Comparison of ENCODE assay signal across 18 cellular contexts in genomic region chr9:135813671-135814290, GRCh38.
DNase-seq lines count a peak whose midpoint lies in the region; ATAC-seq and TF ChIP-seq lines count a peak whose summit lies in the region.
"Had no signal": no experiment of that assay in that cellular context is flagged by ENCODE, and none has a peak within 500 bp of the region (broad histone marks: within the 10 kb centered on the region; RNA-seq: fewer than 3 reads in every experiment).

No MANE protein-coding gene starts in this region.

- DNase-seq in activated CD8-positive, alpha-beta T cell treated with anti-CD3 and anti-CD28 coated beads, Interleukin-2, amount 10 ng/mL, durations not matched to agents 7 days and 5 days = no peak
- DNase-seq in activated CD8-positive, alpha-beta T cell treated with anti-CD3 and anti-CD28 coated beads for 36 hours = no peak
- DNase-seq in cardiac septum (ENCODE audit: low spot score) = peak; percentile 49
- no peak for DNase-seq in left ventricle myocardium superior
- peak; percentile 72 for DNase-seq in mesenteric fat pad (ENCODE audit: low spot score)
- DNase-seq in upper lobe of right lung = peak; percentile 54
- DNase-seq in body of pancreas = no peak
- DNase-seq: 8988T; CD4-positive, alpha-beta memory T cell; DMS153; DMS79; GDM1; HCEC 1CT had no signal

- H3K27me3 Mint-ChIP-seq in activated CD8-positive, alpha-beta T cell treated with anti-CD3 and anti-CD28 coated beads, Interleukin-2, amount 10 ng/mL, durations not matched to agents 7 days and 5 days (ENCODE audit: low read depth) = no peaks in the 10 kb centered on the region
- no peaks in the 10 kb centered on the region for H3K27me3 Mint-ChIP-seq in activated CD8-positive, alpha-beta T cell treated with anti-CD3 and anti-CD28 coated beads for 36 hours
- H3K27me3 Mint-ChIP-seq: CD4-positive, alpha-beta memory T cell had no signal

- TF ChIP-seq CTCF in activated CD8-positive, alpha-beta T cell treated with anti-CD3 and anti-CD28 coated beads for 36 hours (IDR thresholded peaks at IDR 0.05) = no peak
- no peak for TF ChIP-seq CTCF in upper lobe of right lung (IDR thresholded peaks at IDR 0.05)
- TF ChIP-seq CTCF in body of pancreas (IDR thresholded peaks at IDR 0.05) = no peak

- H3K4me1 ChIP-seq in upper lobe of right lung (no peaks in the 10 kb centered on the region), body of pancreas (no peaks in the 10 kb centered on the region)

- H3K27ac ChIP-seq in upper lobe of right lung = no peak overlapping the region
- H3K27ac ChIP-seq in body of pancreas = no peak overlapping the region
- H3K27ac ChIP-seq: BLaER1, HL-60 had no signal

- TF ChIP-seq POLR2A in body of pancreas (IDR thresholded peaks at IDR 0.05) = no peak

- H3K4me3 Mint-ChIP-seq in activated CD8-positive, alpha-beta T cell treated with anti-CD3 and anti-CD28 coated beads, Interleukin-2, amount 10 ng/mL, durations not matched to agents 7 days and 5 days = no peak overlapping the region
- no peak overlapping the region for H3K4me3 Mint-ChIP-seq in activated CD8-positive, alpha-beta T cell treated with anti-CD3 and anti-CD28 coated beads for 36 hours
- H3K4me3 Mint-ChIP-seq: CD14-positive monocyte; CD4-positive, alpha-beta memory T cell; GM23338 had no signal

- H3K9me3 Mint-ChIP-seq in activated CD8-positive, alpha-beta T cell treated with anti-CD3 and anti-CD28 coated beads, Interleukin-2, amount 10 ng/mL, durations not matched to agents 7 days and 5 days (ENCODE audit: insufficient read depth) = no peaks in the 10 kb centered on the region
- no peaks in the 10 kb centered on the region for H3K9me3 Mint-ChIP-seq in activated CD8-positive, alpha-beta T cell treated with anti-CD3 and anti-CD28 coated beads for 36 hours
- H3K9me3 Mint-ChIP-seq: CD4-positive, alpha-beta memory T cell; GM23338 had no signal

- H3K4me3 ChIP-seq in upper lobe of right lung (no peak overlapping the region), body of pancreas (no peak overlapping the region)
- H3K4me3 ChIP-seq: BLaER1, GM23338 had no signal

- intact Hi-C loops in activated CD8-positive, alpha-beta T cell treated with anti-CD3 and anti-CD28 coated beads for 36 hours (cut with micrococcal nuclease) = no loop called here
- intact Hi-C loops in cardiac septum (cut with DNase I) (no loop called here), left ventricle myocardium superior (cut with micrococcal nuclease) (no loop called here), upper lobe of right lung (cut with DNase I) (no loop called here), body of pancreas (cut with DNase I) (no loop called here)

- H3K27ac Mint-ChIP-seq in activated CD8-positive, alpha-beta T cell treated with anti-CD3 and anti-CD28 coated beads, Interleukin-2, amount 10 ng/mL, durations not matched to agents 7 days and 5 days = peak overlapping the region; percentile 20
- H3K27ac Mint-ChIP-seq in activated CD8-positive, alpha-beta T cell treated with anti-CD3 and anti-CD28 coated beads for 36 hours = no peak overlapping the region
- H3K27ac Mint-ChIP-seq: GM23338 had no signal

- H3K27me3 ChIP-seq in upper lobe of right lung (no peaks in the 10 kb centered on the region), body of pancreas (no peaks in the 10 kb centered on the region)
- H3K27me3 ChIP-seq: BLaER1 had no signal

- peaks cover 9% of the 10 kb centered on the region for H3K4me1 Mint-ChIP-seq in activated CD8-positive, alpha-beta T cell treated with anti-CD3 and anti-CD28 coated beads, Interleukin-2, amount 10 ng/mL, durations not matched to agents 7 days and 5 days (ENCODE audit: low read depth)
- peaks cover 6% of the 10 kb centered on the region for H3K4me1 Mint-ChIP-seq in activated CD8-positive, alpha-beta T cell treated with anti-CD3 and anti-CD28 coated beads for 36 hours (ENCODE audit: low read depth)
- H3K4me1 Mint-ChIP-seq: CD14-positive monocyte; CD4-positive, alpha-beta memory T cell had no signal

- CTCF ChIA-PET in activated CD8-positive, alpha-beta T cell treated with anti-CD3 and anti-CD28 coated beads, Interleukin-2, amount 10 ng/mL, durations not matched to agents 7 days and 5 days (lab: Charles Lee) = no interaction called here
- CTCF ChIA-PET in activated CD8-positive, alpha-beta T cell treated with anti-CD3 and anti-CD28 coated beads for 36 hours (lab: Charles Lee) = no interaction called here

- ATAC-seq in activated CD8-positive, alpha-beta T cell treated with anti-CD3 and anti-CD28 coated beads, Interleukin-2, amount 10 ng/mL, durations not matched to agents 7 days and 5 days = no peak
- ATAC-seq in activated CD8-positive, alpha-beta T cell treated with anti-CD3 and anti-CD28 coated beads for 36 hours = no peak
- ATAC-seq in left ventricle myocardium superior = no peak
- no peak for ATAC-seq in upper lobe of right lung
- no peak for ATAC-seq in body of pancreas
- no peak for ATAC-seq in HG03457 (IDR thresholded peaks at IDR 0.05; ENCODE audit: unreplicated experiment)
- ATAC-seq: GM23338 had no signal

- 84 to 89% methylated on average over 11 to 14 of the region's 14 CpGs for WGBS in body of pancreas, 2 donors

- H3K36me3 ChIP-seq in upper lobe of right lung = peaks cover 88% of the 10 kb centered on the region
- peaks cover 0 to 33% of the 10 kb centered on the region in 2 donors for H3K36me3 ChIP-seq in body of pancreas (replicated peaks in 1 of 2; ENCODE audit: insufficient read depth in 1 of 2, low read depth in 2 of 2)

- H3K36me3 Mint-ChIP-seq in activated CD8-positive, alpha-beta T cell treated with anti-CD3 and anti-CD28 coated beads, Interleukin-2, amount 10 ng/mL, durations not matched to agents 7 days and 5 days (ENCODE audit: low read depth) = peaks cover 16% of the 10 kb centered on the region
- peaks cover 24% of the 10 kb centered on the region for H3K36me3 Mint-ChIP-seq in activated CD8-positive, alpha-beta T cell treated with anti-CD3 and anti-CD28 coated beads for 36 hours (ENCODE audit: low read depth)

- H3K9me3 ChIP-seq in upper lobe of right lung = no peaks in the 10 kb centered on the region
- no peaks in the 10 kb centered on the region for H3K9me3 ChIP-seq in body of pancreas
- H3K9me3 ChIP-seq: BLaER1 had no signal

- POLR2A ChIA-PET in activated CD8-positive, alpha-beta T cell treated with anti-CD3 and anti-CD28 coated beads, Interleukin-2, amount 10 ng/mL, durations not matched to agents 7 days and 5 days (lab: Charles Lee) = no interaction called here
- POLR2A ChIA-PET in activated CD8-positive, alpha-beta T cell treated with anti-CD3 and anti-CD28 coated beads for 36 hours (lab: Charles Lee) = no interaction called here

Comparison
In these comparisons a context has a peak if more than half of its experiments do, and no peak if none do; other contexts are left out.
1. DNase-seq: peak in cardiac septum (single experiment), mesenteric fat pad (single experiment) and upper lobe of right lung (single experiment); none in activated CD8-positive, alpha-beta T cell treated with anti-CD3 and anti-CD28 coated beads, Interleukin-2, amount 10 ng/mL, durations not matched to agents 7 days and 5 days (single experiment), activated CD8-positive, alpha-beta T cell treated with anti-CD3 and anti-CD28 coated beads for 36 hours (single experiment), left ventricle myocardium superior (single experiment) and body of pancreas (0 of 4).